31 cellular contexts compared by ENCODE assay signal in genomic region chr13:25948910-25949309, GRCh38.
"Had no signal": no experiment of that assay in that cellular context is flagged by ENCODE, and none has a peak within 500 bp of the region (broad histone marks: within the 10 kb centered on the region; RNA-seq: fewer than 3 reads in every experiment).

No MANE protein-coding gene starts in this region.

- H3K4me1 ChIP-seq: adrenal gland, pancreas, prostate gland, suprapubic skin, tibial artery, upper lobe of right lung had no signal

- DNase-seq: activated CD4-positive, alpha-beta T cell treated with anti-CD3 and anti-CD28 coated beads for 48 hours; activated CD4-positive, alpha-beta T cell treated with anti-CD3 and anti-CD28 coated beads, Interleukin-2, amount 50 U/mL, for 48 hours; activated CD8-positive, alpha-beta memory T cell treated with anti-CD3 and anti-CD28 coated beads, Interleukin-2, amount 50 U/mL, for 4 hours; activated effector memory CD4-positive, alpha-beta T cell treated with anti-CD3 and anti-CD28 coated beads, Interleukin-2, amount 50 U/mL, for 16 hours; activated naive CD4-positive, alpha-beta T cell treated with anti-CD3 and anti-CD28 coated beads for 36 hours; activated naive CD8-positive, alpha-beta T cell treated with anti-CD3 and anti-CD28 coated beads for 36 hours; activated T-cell treated with anti-CD3 and anti-CD28 coated beads, Interleukin-2, amount 50 U/mL, for 1 hour; aorta; effector CD8-positive, alpha-beta T cell; erythroblast; hippocampal formation; left colon; naive thymus-derived CD8-positive, alpha-beta T cell; pancreas; stimulated activated CD4-positive, alpha-beta T cell treated with anti-CD3 and anti-CD28 coated beads, Interleukin-1b, Interleukin-23, amount 100 ng/mL, for 48 hours; stimulated activated naive CD4-positive, alpha-beta T cell; T-helper 9 cell; tibial artery; upper lobe of right lung; WERI-Rb-1 had no signal

- H3K4me3 Mint-ChIP-seq: activated naive CD4-positive, alpha-beta T cell treated with anti-CD3 and anti-CD28 coated beads for 36 hours; activated naive CD8-positive, alpha-beta T cell treated with anti-CD3 and anti-CD28 coated beads for 36 hours; activated T-helper 1 cell treated with anti-CD3 and anti-CD28 coated beads, Interleukin-12 subunit alpha, Interleukin-12 subunit beta, Interleukin-2, Interleukin-4 antibody, amounts not matched to agents 30 ng/mL and 10 ng/mL and 1 ng/mL, durations not matched to agents 14 hours and 24 hours and 36 hours; brain; memory B cell; naive thymus-derived CD8-positive, alpha-beta T cell; neural crest cell; T-helper 1 cell treated with Interleukin-12 subunit alpha and Interleukin-12 subunit beta and Interleukin-4 antibody, amounts not matched to agents 30 μg/mL and 1 μg/mL, for 36 hours had no signal

- H3K27me3 ChIP-seq: adrenal gland, pancreas, suprapubic skin, tibial artery, upper lobe of right lung had no signal

- ATAC-seq: activated CD4-positive, CD25-positive, alpha-beta regulatory T cell treated with anti-CD3 and anti-CD28 coated beads, Interleukin-2, amount 50 U/mL, for 24 hours; gastroesophageal sphincter; left colon; naive thymus-derived CD8-positive, alpha-beta T cell; pancreas; upper lobe of right lung had no signal

- H3K4me3 ChIP-seq: adrenal gland, gastroesophageal sphincter, pancreas, prostate gland, smooth muscle cell, suprapubic skin, tibial artery, upper lobe of right lung had no signal

- H3K36me3 Mint-ChIP-seq: activated naive CD8-positive, alpha-beta T cell treated with anti-CD3 and anti-CD28 coated beads for 36 hours; brain; memory B cell; naive thymus-derived CD8-positive, alpha-beta T cell had no signal

- H3K9me3 Mint-ChIP-seq: activated naive CD4-positive, alpha-beta T cell treated with anti-CD3 and anti-CD28 coated beads for 36 hours; activated T-helper 1 cell treated with anti-CD3 and anti-CD28 coated beads, Interleukin-12 subunit alpha, Interleukin-12 subunit beta, Interleukin-2, Interleukin-4 antibody, amounts not matched to agents 30 ng/mL and 10 ng/mL and 1 ng/mL, durations not matched to agents 14 hours and 24 hours and 36 hours; memory B cell; T-helper 1 cell treated with Interleukin-12 subunit alpha and Interleukin-12 subunit beta and Interleukin-4 antibody, amounts not matched to agents 30 μg/mL and 1 μg/mL, for 36 hours had no signal

- H3K27ac ChIP-seq: adrenal gland, gastroesophageal sphincter, pancreas, prostate gland, suprapubic skin, tibial artery, upper lobe of right lung, WERI-Rb-1 had no signal

- H3K9me3 ChIP-seq: adrenal gland, pancreas, prostate gland, suprapubic skin, upper lobe of right lung had no signal

- H3K27me3 Mint-ChIP-seq: activated naive CD8-positive, alpha-beta T cell treated with anti-CD3 and anti-CD28 coated beads for 36 hours; brain; naive thymus-derived CD8-positive, alpha-beta T cell had no signal

- H3K4me1 Mint-ChIP-seq: memory B cell, neural crest cell had no signal

- H3K36me3 ChIP-seq: adrenal gland, gastroesophageal sphincter, pancreas, prostate gland, suprapubic skin, tibial artery, upper lobe of right lung, WERI-Rb-1 had no signal

- H3K4me2 ChIP-seq: smooth muscle cell had no signal

- H3K27ac Mint-ChIP-seq: activated naive CD4-positive, alpha-beta T cell treated with anti-CD3 and anti-CD28 coated beads for 36 hours; activated naive CD8-positive, alpha-beta T cell treated with anti-CD3 and anti-CD28 coated beads for 36 hours; activated T-helper 1 cell treated with anti-CD3 and anti-CD28 coated beads, Interleukin-12 subunit alpha, Interleukin-12 subunit beta, Interleukin-2, Interleukin-4 antibody, amounts not matched to agents 30 ng/mL and 10 ng/mL and 1 ng/mL, durations not matched to agents 14 hours and 24 hours and 36 hours; brain; memory B cell; T-helper 1 cell treated with Interleukin-12 subunit alpha and Interleukin-12 subunit beta and Interleukin-4 antibody, amounts not matched to agents 30 μg/mL and 1 μg/mL, for 36 hours had no signal
